2 cellular contexts compared by ENCODE assay signal in genomic region chr2:207166349-207167128, GRCh38.
TF ChIP-seq lines count a peak whose summit lies in the region.

No MANE protein-coding gene starts in this region.

TF ChIP-seq in GM23338, 12 proteins besides CTCF, POLR2A, EP300 and RAD21 (continued from another document):
- TF ChIP-seq REST (IDR thresholded peaks at IDR 0.05; ENCODE audit: unreplicated experiment) (no peak), ZNF462 (CRISPR knock-in tag; IDR thresholded peaks at IDR 0.05) (no peak), EZH2phosphoT487 (IDR thresholded peaks at IDR 0.05; ENCODE audit: unreplicated experiment) (no peak)

TF ChIP-seq in SK-N-SH treated with all-trans-retinoic acid at 6 μM for 48 hours, 23 proteins besides CTCF, POLR2A, EP300 and RAD21 (continued from another document):
- no peak for TF ChIP-seq POU6F1 (CRISPR knock-in tag; IDR thresholded peaks at IDR 0.05; ENCODE audit: borderline replicate concordance, low read depth)
- TF ChIP-seq CSDC2 (CRISPR knock-in tag; IDR thresholded peaks at IDR 0.05), result 0 out of 2 replicates have a peak, but pooled peaks have one; percentile 54
- no peak for TF ChIP-seq PPARA (CRISPR knock-in tag; IDR thresholded peaks at IDR 0.05; ENCODE audit: borderline replicate concordance)
- no peak for TF ChIP-seq BACH2 (CRISPR knock-in tag; IDR thresholded peaks at IDR 0.05; ENCODE audit: borderline replicate concordance)
